8 cellular contexts compared by ENCODE assay signal in the genomic region with DNA sequence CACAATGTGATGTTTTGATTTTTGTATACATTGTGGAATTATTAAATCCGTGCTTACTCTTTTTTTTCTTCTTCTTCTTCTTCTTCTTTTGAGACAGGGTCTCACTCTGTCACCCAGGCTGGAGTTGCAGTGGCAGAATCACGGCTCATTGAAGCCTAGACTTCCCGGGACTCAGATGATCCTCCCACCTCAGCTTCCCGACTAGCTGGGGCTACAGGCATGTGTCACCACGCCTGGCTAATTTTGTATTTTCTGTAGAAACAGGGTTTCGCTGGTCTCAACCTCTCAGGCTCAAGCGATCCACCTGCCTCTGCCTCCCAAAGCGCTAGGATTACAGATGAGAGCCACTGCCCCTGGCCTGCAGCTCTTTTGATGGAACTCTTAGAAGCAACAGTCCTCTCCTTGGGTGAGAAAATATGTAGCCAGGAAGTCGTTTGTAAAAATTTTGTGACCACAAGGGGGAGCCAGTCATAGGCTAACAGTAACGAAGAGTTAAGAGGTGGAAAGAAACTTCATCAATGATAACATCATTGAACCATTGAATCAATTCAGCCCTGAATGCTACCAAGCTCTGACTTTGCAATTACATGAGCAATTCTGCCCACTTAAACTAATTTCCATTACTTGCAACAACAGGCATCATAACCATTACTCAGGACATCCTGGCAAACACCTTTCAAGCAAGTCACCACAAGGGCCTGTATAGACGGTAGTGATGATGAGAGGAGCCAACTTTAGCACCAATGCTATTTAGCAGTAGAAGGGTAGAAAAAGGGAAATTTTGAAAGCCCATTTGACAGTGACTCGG. TPM values are rescaled to one million over a fixed set of nuclear protein-coding genes. Genes with fewer than 3 reads are reported as not detected.
DNase-seq lines count a peak whose midpoint lies in the region; ATAC-seq and TF ChIP-seq lines count a peak whose summit lies in the region.

No MANE protein-coding gene starts in this region.

- ATAC-seq in HG03135 (IDR thresholded peaks at IDR 0.05; ENCODE audit: unreplicated experiment) (peak; percentile 70), PC-3 (peak; percentile 74)
- ATAC-seq in activated T-cell treated with anti-CD3 and anti-CD28 coated beads, Interleukin-2, amount 50 U/mL, for 4 hours, result peak; percentile 39 to 49

- H3K4me1 Mint-ChIP-seq in activated T-cell treated with anti-CD3 and anti-CD28 coated beads, Interleukin-2, amount 50 U/mL, for 4 hours (ENCODE audit: low read depth), result peaks cover 30% of the 10 kb centered on the region

- no peak overlapping the region for H2AK5ac ChIP-seq in neuronal stem cell (ENCODE audit: low read depth, low read length)

- no peak overlapping the region for H3K23ac ChIP-seq in neuronal stem cell (ENCODE audit: low read depth, low read length, poor library complexity)

- DNase-seq in activated CD8-positive, alpha-beta memory T cell treated with anti-CD3 and anti-CD28 coated beads for 1 hour (ENCODE audit: extremely low read depth in 1 of 2, low read depth in 1 of 2), result peak; percentile 20 to 40
- DNase-seq in activated CD8-positive, alpha-beta memory T cell treated with anti-CD3 and anti-CD28 coated beads, Interleukin-2, amount 50 U/mL, for 48 hours, result no peak
- DNase-seq in PC-3 (peak; percentile 92), fibroblast of pulmonary artery (ENCODE audit: low read depth) (peak; percentile 86), neuronal stem cell (ENCODE audit: low spot score) (peak; percentile 73), vagina (ENCODE audit: extremely low spot score in 2 of 2) (no peak)
- DNase-seq in activated T-cell treated with anti-CD3 and anti-CD28 coated beads, Interleukin-2, amount 50 U/mL, for 4 hours, result peak; percentile 65

- H3K9ac ChIP-seq in PC-3 (ENCODE audit: low read length) (no peak overlapping the region), neuronal stem cell (ENCODE audit: low read depth, low read length, poor library complexity) (no peak overlapping the region)

- H3K79me1 ChIP-seq in neuronal stem cell (ENCODE audit: low read depth, low read length), result no peaks in the 10 kb centered on the region

- intact Hi-C loops in PC-3 (cut with micrococcal nuclease), result loop anchor here (1.0 to 2.0 kb wide), 3 partner anchors 16 to 95 kb away; a partner anchor contains a TSS
- intact Hi-C loops in vagina (cut with DNase I), result no loop called here

- H2AFZ ChIP-seq in PC-3 (ENCODE audit: low read length), result no peak overlapping the region
- peak overlapping the region; percentile 64 for H2AFZ ChIP-seq in neuronal stem cell (ENCODE audit: low read length)

- H2BK12ac ChIP-seq in neuronal stem cell (ENCODE audit: low read length), result no peak overlapping the region

- no peaks in the 10 kb centered on the region for H3K9me2 ChIP-seq in PC-3 (replicated peaks; ENCODE audit: low read length)

- no peak overlapping the region for H3K14ac ChIP-seq in neuronal stem cell (ENCODE audit: low read length)

- no peaks in the 10 kb centered on the region for H3F3A ChIP-seq in PC-3 (ENCODE audit: low read length, unreplicated experiment)

- no peak overlapping the region for H2BK15ac ChIP-seq in neuronal stem cell (ENCODE audit: low read length)

- no peaks in the 10 kb centered on the region for H3K9me3 Mint-ChIP-seq in activated T-cell treated with anti-CD3 and anti-CD28 coated beads, Interleukin-2, amount 50 U/mL, for 4 hours

- H3K27me3 ChIP-seq in PC-3 (ENCODE audit: low read length), result no peaks in the 10 kb centered on the region
- H3K27me3 ChIP-seq in neuronal stem cell (ENCODE audit: control insufficient read depth in 3 of 3, insufficient read depth in 3 of 3, low read depth in 1 of 3, low read length in 3 of 3), result no peaks in the 10 kb centered on the region
- no peaks in the 10 kb centered on the region for H3K27me3 ChIP-seq in vagina

- H3K4me3 Mint-ChIP-seq in activated T-cell treated with anti-CD3 and anti-CD28 coated beads, Interleukin-2, amount 50 U/mL, for 4 hours, result no peak overlapping the region

- no peak overlapping the region for H4K91ac ChIP-seq in neuronal stem cell (ENCODE audit: low read depth, low read length, poor library complexity)

- no peaks in the 10 kb centered on the region for H3K4me1 ChIP-seq in PC-3 (ENCODE audit: insufficient read depth, low read length)
- H3K4me1 ChIP-seq in neuronal stem cell (ENCODE audit: control insufficient read depth in 2 of 2, insufficient read depth in 1 of 2, low read depth in 1 of 2, low read length in 2 of 2), result peaks cover under 1 to 4% of the 10 kb centered on the region in 2 donors
- H3K4me1 ChIP-seq in vagina, result peaks cover 4% of the 10 kb centered on the region

- TF ChIP-seq CTCF in PC-3 (conservative IDR thresholded peaks at IDR 0.05; ENCODE audit: low read depth, low read length) (peak; percentile 85), fibroblast of pulmonary artery (IDR thresholded peaks at IDR 0.05; ENCODE audit: low read length, missing control alignments) (peak; percentile 57), vagina (IDR thresholded peaks at IDR 0.05) (peak; percentile 44 to 54 (median 49))

- H3K4ac ChIP-seq in neuronal stem cell (ENCODE audit: low read length), result no peak overlapping the region

- no peaks in the 10 kb centered on the region for H4K20me1 ChIP-seq in PC-3 (ENCODE audit: low read length)

- H3K27ac ChIP-seq in PC-3 (ENCODE audit: low read length), result no peak overlapping the region
- no peak overlapping the region for H3K27ac ChIP-seq in neuronal stem cell (replicated peaks; ENCODE audit: low read length)
- no peak overlapping the region for H3K27ac ChIP-seq in vagina

- no TSS peak for BruUV-seq in PC-3 (replicated peaks; lab: Mats Ljungman, UMichigan)

- no peak overlapping the region for H2BK5ac ChIP-seq in neuronal stem cell (ENCODE audit: low read length)

- CTCF ChIA-PET in PC-3 (lab: Charles Lee), result interaction anchor here (0.7 to 1.5 kb wide), 6 partner anchors 40 to 293 kb away, joined by 3 to 7 read pairs (median 4); no protein-coding TSS in a partner anchor

- H3K18ac ChIP-seq in neuronal stem cell (ENCODE audit: low read length), result no peak overlapping the region

- H3K36me3 ChIP-seq in PC-3 (ENCODE audit: low read depth, low read length) (no peaks in the 10 kb centered on the region), neuronal stem cell (replicated peaks in 1 of 2; ENCODE audit: control insufficient read depth in 2 of 2, insufficient read depth in 2 of 2, low read length in 2 of 2) (no peaks in the 10 kb centered on the region), vagina (no peaks in the 10 kb centered on the region)

- no peak for TF ChIP-seq POLR2A in vagina (IDR thresholded peaks at IDR 0.05)

- POLR2A ChIA-PET in PC-3 (lab: Charles Lee; ENCODE audit: unreplicated experiment), result interaction anchor here (0.5 kb wide), 1 partner anchor 128 kb away, joined by 7 read pairs; a partner anchor contains a TSS

- H2BK120ac ChIP-seq in neuronal stem cell (ENCODE audit: low read depth, low read length), result no peak overlapping the region

- H3K4me3 ChIP-seq in PC-3 (ENCODE audit: low read length) (no peak overlapping the region), fibroblast of pulmonary artery (replicated peaks; ENCODE audit: low read depth, low read length) (no peak overlapping the region), neuronal stem cell (ENCODE audit: low read length in 2 of 2) (no peak overlapping the region), vagina (no peak overlapping the region)

- H3K36me3 Mint-ChIP-seq in activated T-cell treated with anti-CD3 and anti-CD28 coated beads, Interleukin-2, amount 50 U/mL, for 4 hours (ENCODE audit: insufficient read depth), result no peaks in the 10 kb centered on the region

- no peak overlapping the region for H4K8ac ChIP-seq in neuronal stem cell (ENCODE audit: low read depth, low read length)

- H3K79me2 ChIP-seq in PC-3 (ENCODE audit: low read length), result no peaks in the 10 kb centered on the region

- no peak overlapping the region for H3K4me2 ChIP-seq in PC-3 (ENCODE audit: low read length)
- no peak overlapping the region for H3K4me2 ChIP-seq in neuronal stem cell (ENCODE audit: insufficient read depth, low read length, poor library complexity, severe bottlenecking)

- H3K9me3 ChIP-seq in PC-3 (ENCODE audit: low read length) (no peaks in the 10 kb centered on the region), neuronal stem cell (replicated peaks in 1 of 2; ENCODE audit: control insufficient read depth in 2 of 2, insufficient read depth in 1 of 2, low read depth in 1 of 2, low read length in 2 of 2) (no peaks in the 10 kb centered on the region), vagina (no peaks in the 10 kb centered on the region)

- H3K27me3 Mint-ChIP-seq in activated T-cell treated with anti-CD3 and anti-CD28 coated beads, Interleukin-2, amount 50 U/mL, for 4 hours (ENCODE audit: low read depth), result no peaks in the 10 kb centered on the region

- WGBS in neuronal stem cell (ENCODE audit: extremely low coverage in 2 of 2, insufficient read length in 2 of 2, insufficient replicate concordance in 1 of 2), 2 donors, result no CpG with 5 or more reads among the region's 12 CpGs

RNA-seq across cellular contexts. Expression of a gene that starts 16.7 kb away (rescaled TPM):
- total RNA-seq in PC-3 (2014; rRNA removed) (37.1 and 71.0 TPM in 2 replicates), vagina (11.0 TPM)
- total RNA-seq in activated T-cell treated with anti-CD3 and anti-CD28 coated beads, Interleukin-2, amount 50 U/mL, for 4 hours, result 10 to 100 TPM; 19.1 to 23.2 (median 21.3) TPM
- 48.3 TPM for polyA plus RNA-seq in neuronal stem cell (2013, experiment 1 of 2)
- 46.3 TPM for polyA plus RNA-seq in neuronal stem cell (2013, experiment 2 of 2)

Comparison
In these comparisons a context has a peak if more than half of its experiments do, and no peak if none do; other contexts are left out.
1. DNase-seq: peak in activated CD8-positive, alpha-beta memory T cell treated with anti-CD3 and anti-CD28 coated beads for 1 hour (2 of 2), PC-3 (single experiment), activated T-cell treated with anti-CD3 and anti-CD28 coated beads, Interleukin-2, amount 50 U/mL, for 4 hours (single experiment), fibroblast of pulmonary artery (single experiment) and neuronal stem cell (single experiment); none in activated CD8-positive, alpha-beta memory T cell treated with anti-CD3 and anti-CD28 coated beads, Interleukin-2, amount 50 U/mL, for 48 hours (single experiment) and vagina (0 of 2).
2. Peak in every context shown above with its lines, with median percentiles within 50 percentile points of each other: ATAC-seq and CTCF ChIP-seq.